8 cellular contexts compared by ENCODE assay signal in genomic region chr5:163564321-163564924, GRCh38. TPM values are rescaled to one million over a fixed set of nuclear protein-coding genes. Genes with fewer than 3 reads are reported as not detected.
DNase-seq lines count a peak whose midpoint lies in the region; ATAC-seq and TF ChIP-seq lines count a peak whose summit lies in the region.

No MANE protein-coding gene starts in this region.

- intact Hi-C loops in activated CD8-positive, alpha-beta T cell treated with anti-CD3 and anti-CD28 coated beads for 36 hours (cut with micrococcal nuclease), result loop anchor here (2.0 to 5.0 kb wide), 2 partner anchors 940 to 1643 kb away; no protein-coding TSS in a partner anchor

- H3K4me1 Mint-ChIP-seq in HFFc6 (ENCODE audit: low read depth) (peaks cover 52% of the 10 kb centered on the region), mesothelial cell of epicardium (peaks cover 35% of the 10 kb centered on the region)
- H3K4me1 Mint-ChIP-seq in activated CD8-positive, alpha-beta T cell treated with anti-CD3 and anti-CD28 coated beads for 36 hours (ENCODE audit: low read depth), result peaks cover 27% of the 10 kb centered on the region

- DNase-seq in NCI-H1417 (lab: John Stamatoyannopoulos, UW) (peak; percentile 40 to 80 (median 60)), NCI-H1417 treated with DMSO at 0.1 percent for 48 hours (lab: John Stamatoyannopoulos, UW) (no peak), HFFc6 (peak; percentile 56), NCI-H226 (peak; percentile 31), mesothelial cell of epicardium (ENCODE audit: low spot score in 2 of 2, unreplicated experiment in 2 of 2) (peak in 1 of 2 experiments; percentile 66)
- peak; percentile 76 for DNase-seq in activated CD8-positive, alpha-beta T cell treated with anti-CD3 and anti-CD28 coated beads for 36 hours
- peak; percentile 22 for DNase-seq in effector CD8-positive, alpha-beta T cell (lab: John Stamatoyannopoulos, UW)
- peak; percentile 15 to 19 for DNase-seq in stimulated activated CD8-positive, alpha-beta memory T cell treated with anti-CD3 and anti-CD28 coated beads, Interleukin-7, amount 100 ng/mL, for 4 hours (ENCODE audit: low read depth in 2 of 2)

- POLR2A ChIA-PET in activated CD8-positive, alpha-beta T cell treated with anti-CD3 and anti-CD28 coated beads for 36 hours (lab: Charles Lee), result no interaction called here

- no peak overlapping the region for H3K27ac Mint-ChIP-seq in HFFc6
- no peak overlapping the region for H3K27ac Mint-ChIP-seq in activated CD8-positive, alpha-beta T cell treated with anti-CD3 and anti-CD28 coated beads for 36 hours
- H3K27ac Mint-ChIP-seq in mesothelial cell of epicardium, result no peak overlapping the region

- H3K9me3 Mint-ChIP-seq in HFFc6 (no peaks in the 10 kb centered on the region), mesothelial cell of epicardium (no peaks in the 10 kb centered on the region)
- no peaks in the 10 kb centered on the region for H3K9me3 Mint-ChIP-seq in activated CD8-positive, alpha-beta T cell treated with anti-CD3 and anti-CD28 coated beads for 36 hours

- H3K4me3 Mint-ChIP-seq in HFFc6 (no peak overlapping the region), mesothelial cell of epicardium (no peak overlapping the region)
- H3K4me3 Mint-ChIP-seq in activated CD8-positive, alpha-beta T cell treated with anti-CD3 and anti-CD28 coated beads for 36 hours, result no peak overlapping the region

- H3K36me3 Mint-ChIP-seq in HFFc6 (ENCODE audit: low read depth) (no peaks in the 10 kb centered on the region), mesothelial cell of epicardium (no peaks in the 10 kb centered on the region)
- no peaks in the 10 kb centered on the region for H3K36me3 Mint-ChIP-seq in activated CD8-positive, alpha-beta T cell treated with anti-CD3 and anti-CD28 coated beads for 36 hours (ENCODE audit: low read depth)

- CTCF ChIA-PET in activated CD8-positive, alpha-beta T cell treated with anti-CD3 and anti-CD28 coated beads for 36 hours (lab: Charles Lee), result interaction anchor here (0.7 to 1.9 kb wide), 16 partner anchors 8 to 940 kb away, joined by 3 to 10 read pairs (median 4); no protein-coding TSS in a partner anchor

- ATAC-seq in activated CD8-positive, alpha-beta T cell treated with anti-CD3 and anti-CD28 coated beads for 36 hours, result peak; percentile 32

- peaks cover 15% of the 10 kb centered on the region; the same call in 1 of the 2 replicates for H3K27me3 Mint-ChIP-seq in HFFc6 (ENCODE audit: insufficient read depth)
- peaks cover 49% of the 10 kb centered on the region for H3K27me3 Mint-ChIP-seq in activated CD8-positive, alpha-beta T cell treated with anti-CD3 and anti-CD28 coated beads for 36 hours
- H3K27me3 Mint-ChIP-seq in mesothelial cell of epicardium (ENCODE audit: low read depth), result peaks cover 68% of the 10 kb centered on the region

- peak; percentile 96 for TF ChIP-seq CTCF in HFFc6 (IDR thresholded peaks at IDR 0.05)
- peak; percentile 97 for TF ChIP-seq CTCF in activated CD8-positive, alpha-beta T cell treated with anti-CD3 and anti-CD28 coated beads for 36 hours (IDR thresholded peaks at IDR 0.05)
- peak; percentile 90 for TF ChIP-seq CTCF in mesothelial cell of epicardium (IDR thresholded peaks at IDR 0.05; ENCODE audit: unreplicated experiment)

RNA-seq across cellular contexts. Expression of gene MAT2B, which starts 59.0 kb away (rescaled TPM):
- 10 to 100 TPM; 38.8 to 53.2 (median 48.4) TPM for total RNA-seq in HFFc6 (2021; fragmentation: NEBNext Ultra II Directional; extraction: Animal tissue kit (Norgen Biotek cat#: 25700))
- total RNA-seq in activated CD8-positive, alpha-beta T cell treated with anti-CD3 and anti-CD28 coated beads for 36 hours, result 10 to 100 TPM; 71.5 to 71.6 TPM
- 44.5 to 45.5 TPM (median 44.6 TPM) in 3 replicates for total RNA-seq in mesothelial cell of epicardium
